Comparison of ENCODE assay signal across 27 cellular contexts in the genomic region with DNA sequence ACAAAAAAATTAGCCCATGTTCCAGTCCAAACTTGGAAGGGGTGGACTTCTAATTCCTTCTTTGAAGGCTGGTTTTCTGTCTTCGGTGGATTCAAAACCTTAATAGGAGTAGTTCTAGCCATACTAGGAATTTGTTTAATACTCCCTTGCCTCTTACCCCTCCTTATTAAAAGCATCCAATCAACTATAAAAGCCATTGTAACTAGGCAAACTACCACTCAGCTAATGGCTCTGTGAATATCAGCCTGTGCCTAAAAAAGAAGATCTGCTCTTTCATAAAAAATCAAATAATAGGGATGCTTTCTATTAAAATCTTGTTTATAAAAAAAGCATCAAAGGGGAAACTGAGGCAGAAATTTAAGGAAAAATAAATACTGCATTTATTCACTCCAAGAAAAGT.
"Had no signal": no experiment of that assay in that cellular context is flagged by ENCODE, and none has a peak within 500 bp of the region (broad histone marks: within the 10 kb centered on the region; RNA-seq: fewer than 3 reads in every experiment).

No MANE protein-coding gene starts in this region.

- H3K27ac ChIP-seq: suprapubic skin, testis, thoracic aorta, thyroid gland, tibial artery, tibial nerve, transverse colon, upper lobe of left lung, upper lobe of right lung, uterus, vagina had no signal

- H3K4me3 ChIP-seq: stomach, suprapubic skin, testis, thoracic aorta, thyroid gland, tibial artery, tibial nerve, transverse colon, upper lobe of left lung, upper lobe of right lung, uterus, vagina had no signal

- H3K36me3 ChIP-seq: stomach, suprapubic skin, thoracic aorta, thyroid gland, tibial artery, tibial nerve, transverse colon, upper lobe of left lung, upper lobe of right lung, uterus, vagina had no signal

- H3K9me3 ChIP-seq: stomach, suprapubic skin, testis, thoracic aorta, thyroid gland, tibial artery, tibial nerve, transverse colon, upper lobe of left lung, upper lobe of right lung, uterus, vagina had no signal

- FAIRE-seq: urothelium cell line had no signal

- DNase-seq: stimulated activated CD4-positive, alpha-beta T cell treated with anti-CD3 and anti-CD28 coated beads, Interleukin-2, amount 100 ng/mL, for 48 hours; stimulated activated CD4-positive, alpha-beta T cell treated with anti-CD3 and anti-CD28 coated beads, Interleukin-4, amount 100 ng/mL, for 1 hour; stimulated activated CD4-positive, alpha-beta T cell treated with anti-CD3 and anti-CD28 coated beads, Interleukin-4, amount 100 ng/mL, for 24 hours; stimulated activated CD4-positive, alpha-beta T cell treated with anti-CD3 and anti-CD28 coated beads, Interleukin-4, amount 100 ng/mL, for 4 hours; stimulated activated CD8-positive, alpha-beta memory T cell treated with anti-CD3 and anti-CD28 coated beads, Interleukin-4, amount 100 ng/mL, for 48 hours; stimulated activated naive B cell treated with anti-CD40 and anti-IgM and Interleukin-4, amounts not matched to agents 10 μg/mL and 1 μg/mL and 100 μg/mL, for 72 hours; stimulated activated naive CD4-positive, alpha-beta T cell; stimulated activated naive CD4-positive, alpha-beta T cell treated with Interleukin-2 at 50 U/mL for 16 hours; stimulated activated naive CD8-positive, alpha-beta T cell treated with anti-CD3 and anti-CD28 coated beads, Interleukin-15, amount 100 ng/mL, for 72 hours; stimulated activated naive CD8-positive, alpha-beta T cell treated with anti-CD3 and anti-CD28 coated beads, Interleukin-15, Interleukin-2, amounts not matched to agents 100 U/mL and 50 U/mL, for 24 hours; stomach; substantia nigra; testis; thyroid gland; tibial artery; transverse colon; trophoblast cell; upper lobe of left lung; uterus had no signal

- ATAC-seq: stimulated activated effector memory CD8-positive, alpha-beta T cell treated with anti-CD3 and anti-CD28 coated beads, Interleukin-12 subunit alpha, Interleukin-12 subunit beta, amount 100 ng/mL, for 72 hours; stimulated activated memory B cell treated with anti-CD40 and anti-IgM and Interleukin-4, amounts not matched to agents 10 μg/mL and 1 μg/mL and 100 μg/mL, for 72 hours; stimulated activated naive B cell treated with anti-CD40 and anti-IgM and Interleukin-4, amounts not matched to agents 10 μg/mL and 1 μg/mL and 100 μg/mL, for 72 hours; stimulated activated naive CD8-positive, alpha-beta T cell treated with anti-CD3 and anti-CD28 coated beads, Interleukin-15, amount 100 ng/mL, for 72 hours; stimulated activated naive CD8-positive, alpha-beta T cell treated with anti-CD3 and anti-CD28 coated beads, Interleukin-15, Interleukin-2, amounts not matched to agents 100 U/mL and 50 U/mL, for 24 hours; upper lobe of right lung had no signal

- H3K4me1 ChIP-seq: testis, uterus had no signal

- H3K27me3 ChIP-seq: stomach, suprapubic skin, testis, thyroid gland, tibial artery, tibial nerve, transverse colon, upper lobe of left lung, upper lobe of right lung, uterus, vagina had no signal
